In genomic region chr6:53333439-53334408, GRCh38 we compare ENCODE assay signal across 1 cellular context.
TF ChIP-seq lines count a peak whose summit lies in the region.

No MANE protein-coding gene starts in this region.

TF ChIP-seq in HepG2, 621 proteins besides CTCF, POLR2A, EP300 and RAD21 (continued from another document):
- TF ChIP-seq ARID5B (CRISPR knock-in tag; IDR thresholded peaks at IDR 0.05): peak; percentile 39
- no peak for TF ChIP-seq ZNF550 (CRISPR knock-in tag; IDR thresholded peaks at IDR 0.05; ENCODE audit: borderline replicate concordance)
- TF ChIP-seq ZNF747 (CRISPR knock-in tag; IDR thresholded peaks at IDR 0.05; ENCODE audit: borderline replicate concordance): no peak
- no peak for TF ChIP-seq ZNF30 (CRISPR knock-in tag; IDR thresholded peaks at IDR 0.05)
- no peak for TF ChIP-seq KDM5A (IDR thresholded peaks at IDR 0.05; ENCODE audit: borderline replicate concordance, low read length)
- TF ChIP-seq CCAR2 (optimal IDR thresholded peaks at IDR 0.05; ENCODE audit: low read depth, low read length): no peak
- no peak for TF ChIP-seq ZNF335 (CRISPR knock-in tag; IDR thresholded peaks at IDR 0.05)
- no peak for TF ChIP-seq ZNF446 (CRISPR knock-in tag; IDR thresholded peaks at IDR 0.05)
- no peak for TF ChIP-seq SMAD1 (CRISPR knock-in tag; IDR thresholded peaks at IDR 0.05; ENCODE audit: borderline replicate concordance, low read depth)
- no peak for TF ChIP-seq ZNF224 (CRISPR knock-in tag; IDR thresholded peaks at IDR 0.05)
- no peak for TF ChIP-seq ZNF17 (CRISPR knock-in tag; IDR thresholded peaks at IDR 0.05)
- peak; percentile 93 for TF ChIP-seq FOXA3 (CRISPR knock-in tag; IDR thresholded peaks at IDR 0.05)
- no peak for TF ChIP-seq TEAD2 (CRISPR knock-in tag; IDR thresholded peaks at IDR 0.05)
- no peak for TF ChIP-seq ZNF776 (CRISPR knock-in tag; IDR thresholded peaks at IDR 0.05)
- peak; percentile 59 for TF ChIP-seq BCL6 (CRISPR knock-in tag; IDR thresholded peaks at IDR 0.05)
- TF ChIP-seq HNF4G (IDR thresholded peaks at IDR 0.05; ENCODE audit: borderline replicate concordance, low read depth, low read length): no peak
- no peak for TF ChIP-seq HNF4G (CRISPR knock-in tag; IDR thresholded peaks at IDR 0.05; ENCODE audit: borderline replicate concordance, low read depth)
- no peak for TF ChIP-seq HMG20A (CRISPR knock-in tag; IDR thresholded peaks at IDR 0.05; ENCODE audit: borderline replicate concordance)
- TF ChIP-seq SOX5 (CRISPR knock-in tag; IDR thresholded peaks at IDR 0.05; ENCODE audit: borderline replicate concordance): peak; percentile 39; the same call in 1 of the 2 replicates
- no peak for TF ChIP-seq TBX3 (IDR thresholded peaks at IDR 0.05; ENCODE audit: borderline replicate concordance)
- no peak for TF ChIP-seq ZNF205 (CRISPR knock-in tag; IDR thresholded peaks at IDR 0.05)
- TF ChIP-seq RNF219 (CRISPR knock-in tag; IDR thresholded peaks at IDR 0.05): no peak
- TF ChIP-seq, protein P1, sequence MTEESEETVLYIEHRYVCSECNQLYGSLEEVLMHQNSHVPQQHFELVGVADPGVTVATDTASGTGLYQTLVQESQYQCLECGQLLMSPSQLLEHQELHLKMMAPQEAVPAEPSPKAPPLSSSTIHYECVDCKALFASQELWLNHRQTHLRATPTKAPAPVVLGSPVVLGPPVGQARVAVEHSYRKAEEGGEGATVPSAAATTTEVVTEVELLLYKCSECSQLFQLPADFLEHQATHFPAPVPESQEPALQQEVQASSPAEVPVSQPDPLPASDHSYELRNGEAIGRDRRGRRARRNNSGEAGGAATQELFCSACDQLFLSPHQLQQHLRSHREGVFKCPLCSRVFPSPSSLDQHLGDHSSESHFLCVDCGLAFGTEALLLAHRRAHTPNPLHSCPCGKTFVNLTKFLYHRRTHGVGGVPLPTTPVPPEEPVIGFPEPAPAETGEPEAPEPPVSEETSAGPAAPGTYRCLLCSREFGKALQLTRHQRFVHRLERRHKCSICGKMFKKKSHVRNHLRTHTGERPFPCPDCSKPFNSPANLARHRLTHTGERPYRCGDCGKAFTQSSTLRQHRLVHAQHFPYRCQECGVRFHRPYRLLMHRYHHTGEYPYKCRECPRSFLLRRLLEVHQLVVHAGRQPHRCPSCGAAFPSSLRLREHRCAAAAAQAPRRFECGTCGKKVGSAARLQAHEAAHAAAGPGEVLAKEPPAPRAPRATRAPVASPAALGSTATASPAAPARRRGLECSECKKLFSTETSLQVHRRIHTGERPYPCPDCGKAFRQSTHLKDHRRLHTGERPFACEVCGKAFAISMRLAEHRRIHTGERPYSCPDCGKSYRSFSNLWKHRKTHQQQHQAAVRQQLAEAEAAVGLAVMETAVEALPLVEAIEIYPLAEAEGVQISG (CRISPR knock-in tag; IDR thresholded peaks at IDR 0.05): no peak
- no peak for TF ChIP-seq SNRNP70 (IDR thresholded peaks at IDR 0.05; ENCODE audit: low read depth, low read length)
- no peak for TF ChIP-seq ASH2L (IDR thresholded peaks at IDR 0.05; ENCODE audit: insufficient read length, low read depth, low read length)
- TF ChIP-seq KAT8 (CRISPR knock-in tag; IDR thresholded peaks at IDR 0.05): no peak
- no peak for TF ChIP-seq ZNF136 (CRISPR knock-in tag; IDR thresholded peaks at IDR 0.05; ENCODE audit: low read depth)
- no peak for TF ChIP-seq SETDB1 (CRISPR knock-in tag; IDR thresholded peaks at IDR 0.05; ENCODE audit: borderline replicate concordance)
- no peak for TF ChIP-seq PCBP1 (IDR thresholded peaks at IDR 0.05; ENCODE audit: borderline replicate concordance, low read depth, low read length)
- no peak for TF ChIP-seq ZNF343 (CRISPR knock-in tag; IDR thresholded peaks at IDR 0.05)
- TF ChIP-seq HOXA3 (CRISPR knock-in tag; IDR thresholded peaks at IDR 0.05): no peak
